1 cellular context compared by ENCODE assay signal in genomic region chr2:29598978-29599377, GRCh38.
TF ChIP-seq lines count a peak whose summit lies in the region.

No MANE protein-coding gene starts in this region.

TF ChIP-seq in GM23338, 12 proteins besides CTCF, POLR2A, EP300 and RAD21 (continued from another document):
- no peak for TF ChIP-seq ETS1 (IDR thresholded peaks at IDR 0.05)
- no peak for TF ChIP-seq POLR2AphosphoS5 (IDR thresholded peaks at IDR 0.05; ENCODE audit: low read depth)
TF ChIP-seq in GM23338: peak in this region for 0.
